9 cellular contexts compared by ENCODE assay signal in genomic region chr12:51863363-51863920, GRCh38. TPM values are rescaled to one million over a fixed set of nuclear protein-coding genes. Genes with fewer than 3 reads are reported as not detected.
A peak's percentile ranks its signal among the peaks of the same experiment; 100 is the strongest.
DNase-seq lines count a peak whose midpoint lies in the region; ATAC-seq and TF ChIP-seq lines count a peak whose summit lies in the region.
"Had no signal": no experiment of that assay in that cellular context is flagged by ENCODE, and none has a peak within 500 bp of the region (broad histone marks: within the 10 kb centered on the region; RNA-seq: fewer than 3 reads in every experiment).

No MANE protein-coding gene starts in this region.

- peaks cover 15% of the 10 kb centered on the region for H3K27me3 Mint-ChIP-seq in nephron progenitor cell (ENCODE audit: low read depth, poor library complexity)

- 53 to 55% methylated on average over 17 of the region's 17 CpGs for WGBS in heart right ventricle, 2 donors
- WGBS in aorta, 2 donors, result 51% methylated on average over 17 of the region's 17 CpGs

- H3K4me1 ChIP-seq in heart right ventricle (peaks cover 0 to 19% (median 13%) of the 10 kb centered on the region in 9 donors), right atrium auricular region (peaks cover 0 to 15% of the 10 kb centered on the region in 2 donors), duodenal mucosa (ENCODE audit: control insufficient read depth in 1 of 2, insufficient read depth in 2 of 2, low read length in 2 of 2) (peaks cover 0 to 15% of the 10 kb centered on the region in 2 donors), aorta (ENCODE audit: control insufficient read depth in 1 of 2, insufficient read depth in 2 of 2, low read length in 2 of 2) (no peaks in the 10 kb centered on the region)
- H3K4me1 ChIP-seq: prostate gland had no signal

- peak overlapping the region; percentile 57 for H3K27ac Mint-ChIP-seq in nephron progenitor cell

- H3K27ac ChIP-seq in heart right ventricle (no peak overlapping the region), right atrium auricular region (no peak overlapping the region), duodenal mucosa (ENCODE audit: low read depth, low read length) (no peak overlapping the region), aorta (ENCODE audit: low read depth in 1 of 2, low read length in 2 of 2) (no peak overlapping the region)
- H3K27ac ChIP-seq: prostate gland had no signal

- no peaks in the 10 kb centered on the region for H3K9me3 ChIP-seq in heart right ventricle
- no peaks in the 10 kb centered on the region for H3K9me3 ChIP-seq in right atrium auricular region
- H3K9me3 ChIP-seq in duodenal mucosa (ENCODE audit: control insufficient read depth in 1 of 2, low read length in 2 of 2), result no peaks in the 10 kb centered on the region
- no peaks in the 10 kb centered on the region for H3K9me3 ChIP-seq in aorta (ENCODE audit: control insufficient read depth, low read length)
- H3K9me3 ChIP-seq: prostate gland had no signal

- DNase-seq in heart right ventricle, result no peak
- DNase-seq in right atrium auricular region (ENCODE audit: low spot score), result no peak
- no peak for DNase-seq in nephron progenitor cell
- DNase-seq in aorta, result peak; percentile 42 to 56
- no peak for DNase-seq in NCI-H2081 treated with DMSO at 0.1 percent for 48 hours (lab: John Stamatoyannopoulos, UW)
- no peak for DNase-seq in islet precursor cell

- ATAC-seq in heart right ventricle, result peak in 2 of 8 donors; percentile 7 to 31
- ATAC-seq in aorta (ENCODE audit: low FRiP score), result peak; percentile 8
- no peak for ATAC-seq in GM19397 (IDR thresholded peaks at IDR 0.05; ENCODE audit: unreplicated experiment)

- TF ChIP-seq CTCF in heart right ventricle (IDR thresholded peaks at IDR 0.05) (no peak), right atrium auricular region (IDR thresholded peaks at IDR 0.05) (no peak), nephron progenitor cell (IDR thresholded peaks at IDR 0.05) (no peak)

- H3K9ac ChIP-seq in duodenal mucosa (ENCODE audit: low read depth in 1 of 2, low read length in 2 of 2), result no peak overlapping the region

- peaks cover 77% of the 10 kb centered on the region for H3K4me1 Mint-ChIP-seq in nephron progenitor cell

- no peaks in the 10 kb centered on the region for H3K36me3 Mint-ChIP-seq in nephron progenitor cell (ENCODE audit: low read depth)

- H3K27me3 ChIP-seq in heart right ventricle (peaks cover 0 to 59% (median 32%) of the 10 kb centered on the region in 7 donors), right atrium auricular region (peaks cover 0 to 2% of the 10 kb centered on the region in 2 donors), duodenal mucosa (ENCODE audit: control insufficient read depth in 1 of 2, insufficient read depth in 2 of 2, low read length in 2 of 2) (peaks cover 30% of the 10 kb centered on the region in 2 donors), aorta (ENCODE audit: control insufficient read depth in 1 of 2, insufficient read depth in 2 of 2, low read length in 1 of 2) (no peaks in the 10 kb centered on the region)

- H3K4me3 ChIP-seq in heart right ventricle, result peak overlapping the region in 9 of 10 donors; percentile 34 to 56 (median 49)
- H3K4me3 ChIP-seq in right atrium auricular region, result peak overlapping the region in 1 of 2 donors; percentile 43
- H3K4me3 ChIP-seq in duodenal mucosa (ENCODE audit: low read depth in 1 of 2, low read length in 2 of 2), result peak overlapping the region; percentile 5 to 43
- H3K4me3 ChIP-seq in aorta (ENCODE audit: low read length in 2 of 2), result no peak overlapping the region

- H3K36me3 ChIP-seq in heart right ventricle, result no peaks in the 10 kb centered on the region
- no peaks in the 10 kb centered on the region for H3K36me3 ChIP-seq in right atrium auricular region
- no peaks in the 10 kb centered on the region for H3K36me3 ChIP-seq in duodenal mucosa (ENCODE audit: control insufficient read depth in 1 of 2, insufficient read depth in 2 of 2, low read length in 2 of 2)
- no peaks in the 10 kb centered on the region for H3K36me3 ChIP-seq in aorta (ENCODE audit: control insufficient read depth in 1 of 2, insufficient read depth in 2 of 2, low read length in 1 of 2)
- H3K36me3 ChIP-seq: prostate gland had no signal

- no peaks in the 10 kb centered on the region for H3K9me3 Mint-ChIP-seq in nephron progenitor cell

- peak overlapping the region; percentile 72 for H3K4me3 Mint-ChIP-seq in nephron progenitor cell

- intact Hi-C loops in heart right ventricle (cut with DNase I) (loop anchor here in 1 of 10 donors (5.0 kb wide), 1 partner anchor 441 kb away; the partner anchor contains the start of gene SLC4A8), aorta (cut with DNase I) (no loop called here)

RNA-seq across cellular contexts. Expression of gene FIGNL2, which starts 14.9 kb away (rescaled TPM):
- total RNA-seq in heart right ventricle (under 1 TPM; 0.24 to 0.69 (median 0.41) TPM), right atrium auricular region (under 1 TPM; 0.19 to 0.24 TPM), aorta (1 to 10 TPM; 1.0 to 2.1 TPM)
- polyA plus RNA-seq in heart right ventricle (under 1 TPM; 0.22 TPM), aorta (under 1 TPM in 1 of 2 donors, not detected in 1; 0.08 TPM)

RNA-seq across cellular contexts. Expression of gene ANKRD33, which starts 24.5 kb away (rescaled TPM):
- total RNA-seq in heart right ventricle (not detected), right atrium auricular region (not detected), aorta (under 1 TPM in 1 of 2 donors, not detected in 1; 0.54 TPM)
- polyA plus RNA-seq in heart right ventricle (under 1 TPM in 1 of 2 donors, not detected in 1; 0.01 TPM), aorta (not detected)
- total RNA-seq: prostate gland had no signal

RNA-seq across cellular contexts. Expression of gene ACVRL1, which starts 43.9 kb away (rescaled TPM):
- total RNA-seq in heart right ventricle (10 to 100 TPM; 16.6 to 68.0 (median 26.3) TPM), right atrium auricular region (10 to 100 TPM; 48.1 to 57.5 TPM), aorta (10 to 100 TPM; 53.6 to 96.9 TPM)
- polyA plus RNA-seq in heart right ventricle (10 to 100 TPM; 33.8 to 38.1 TPM), aorta (10 to 100 TPM in 1 of 2 donors, 1 to 10 TPM in 1; 3.4 to 13.5 TPM)

Comparison
In these comparisons a context has a peak if more than half of its experiments do, and no peak if none do; other contexts are left out.
1. DNase-seq: peak in aorta (2 of 2); none in heart right ventricle (0 of 2), right atrium auricular region (single experiment), nephron progenitor cell (single experiment), NCI-H2081 treated with DMSO at 0.1 percent for 48 hours (single experiment) and islet precursor cell (single experiment).
2. H3K4me3 ChIP-seq: peak in heart right ventricle (9 of 10) and duodenal mucosa (2 of 2); none in aorta (0 of 2).